In the genomic region with DNA sequence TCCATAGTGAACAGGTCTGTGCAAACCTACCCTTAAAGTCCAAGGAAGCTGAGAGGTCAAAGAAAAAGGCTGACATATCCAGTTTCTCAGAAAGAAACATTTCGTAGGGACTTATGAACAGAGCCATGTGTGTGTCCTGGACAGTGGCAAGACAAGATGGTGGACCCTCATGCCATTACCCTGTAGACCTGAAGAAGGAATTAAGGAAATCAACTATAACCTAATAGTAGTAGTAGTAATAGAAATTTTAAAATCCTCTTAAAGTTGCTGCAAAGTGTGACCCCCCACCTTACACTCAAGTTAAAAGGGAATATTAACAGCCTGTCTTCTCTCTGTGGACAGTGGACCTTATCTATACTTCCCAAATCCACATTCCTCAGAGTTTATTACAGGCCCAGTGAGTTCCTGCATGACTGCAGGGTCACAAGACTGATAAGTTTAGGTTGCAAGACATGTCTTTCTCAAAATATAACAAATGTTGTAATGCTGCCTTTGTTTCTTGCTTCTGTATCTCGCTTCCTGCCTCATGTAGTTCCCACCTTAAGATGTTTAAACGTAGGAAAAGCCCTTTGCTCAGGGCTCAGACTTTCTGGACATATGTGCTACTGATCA, we compare ENCODE assay signal across 1 cellular context.
A peak's percentile ranks its signal among the peaks of the same experiment; 100 is the strongest.
TF ChIP-seq lines count a peak whose summit lies in the region.

No MANE protein-coding gene starts in this region.

TF ChIP-seq in K562, 482 proteins besides CTCF, POLR2A, EP300 and RAD21 (continued from another document and continues in another):
- TF ChIP-seq, protein P1, sequence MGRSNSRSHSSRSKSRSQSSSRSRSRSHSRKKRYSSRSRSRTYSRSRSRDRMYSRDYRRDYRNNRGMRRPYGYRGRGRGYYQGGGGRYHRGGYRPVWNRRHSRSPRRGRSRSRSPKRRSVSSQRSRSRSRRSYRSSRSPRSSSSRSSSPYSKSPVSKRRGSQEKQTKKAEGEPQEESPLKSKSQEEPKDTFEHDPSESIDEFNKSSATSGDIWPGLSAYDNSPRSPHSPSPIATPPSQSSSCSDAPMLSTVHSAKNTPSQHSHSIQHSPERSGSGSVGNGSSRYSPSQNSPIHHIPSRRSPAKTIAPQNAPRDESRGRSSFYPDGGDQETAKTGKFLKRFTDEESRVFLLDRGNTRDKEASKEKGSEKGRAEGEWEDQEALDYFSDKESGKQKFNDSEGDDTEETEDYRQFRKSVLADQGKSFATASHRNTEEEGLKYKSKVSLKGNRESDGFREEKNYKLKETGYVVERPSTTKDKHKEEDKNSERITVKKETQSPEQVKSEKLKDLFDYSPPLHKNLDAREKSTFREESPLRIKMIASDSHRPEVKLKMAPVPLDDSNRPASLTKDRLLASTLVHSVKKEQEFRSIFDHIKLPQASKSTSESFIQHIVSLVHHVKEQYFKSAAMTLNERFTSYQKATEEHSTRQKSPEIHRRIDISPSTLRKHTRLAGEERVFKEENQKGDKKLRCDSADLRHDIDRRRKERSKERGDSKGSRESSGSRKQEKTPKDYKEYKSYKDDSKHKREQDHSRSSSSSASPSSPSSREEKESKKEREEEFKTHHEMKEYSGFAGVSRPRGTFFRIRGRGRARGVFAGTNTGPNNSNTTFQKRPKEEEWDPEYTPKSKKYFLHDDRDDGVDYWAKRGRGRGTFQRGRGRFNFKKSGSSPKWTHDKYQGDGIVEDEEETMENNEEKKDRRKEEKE (IDR thresholded peaks at IDR 0.05; ENCODE audit: borderline replicate concordance in 1 of 2, control insufficient read depth in 1 of 2, low read depth in 2 of 2, low read length in 1 of 2), result no peak
- TF ChIP-seq PTRF (tag; IDR thresholded peaks at IDR 0.05) (0 out of 2 replicates have a peak, but pooled peaks have one; percentile 5), CHD2 (IDR thresholded peaks at IDR 0.05; ENCODE audit: low read depth, low read length) (no peak), USF2 (CRISPR knock-in tag; IDR thresholded peaks at IDR 0.05) (no peak), TRIM28 (IDR thresholded peaks at IDR 0.05) (no peak), ETS2 (tag; IDR thresholded peaks at IDR 0.05; ENCODE audit: borderline replicate concordance, poor library complexity, severe bottlenecking) (no peak), ARNT (IDR thresholded peaks at IDR 0.05) (no peak), TAL1 (IDR thresholded peaks at IDR 0.05) (peak; percentile 63), FOS (IDR thresholded peaks at IDR 0.05; ENCODE audit: extremely low read depth, insufficient read length) (no peak), PURB (CRISPR knock-in tag; IDR thresholded peaks at IDR 0.05; ENCODE audit: low read depth) (no peak), TFAM (CRISPR knock-in tag; conservative IDR thresholded peaks at IDR 0.05) (no peak), MGA (IDR thresholded peaks at IDR 0.05) (0 out of 2 replicates have a peak, but pooled peaks have one; percentile 32), ZNF699 (CRISPR knock-in tag; IDR thresholded peaks at IDR 0.05; ENCODE audit: insufficient replicate concordance) (no peak), MIER1 (IDR thresholded peaks at IDR 0.05; ENCODE audit: low read depth) (no peak), HDAC8 (tag; IDR thresholded peaks at IDR 0.05) (no peak), U2AF1 (optimal IDR thresholded peaks at IDR 0.05; ENCODE audit: low read depth, low read length) (no peak), ZNF24 (IDR thresholded peaks at IDR 0.05) (no peak), PHF8 (IDR thresholded peaks at IDR 0.05; ENCODE audit: borderline replicate concordance, low read length) (no peak), ZSCAN32 (CRISPR knock-in tag; IDR thresholded peaks at IDR 0.05) (no peak), TARDBP (IDR thresholded peaks at IDR 0.05) (no peak), CEBPZ (IDR thresholded peaks at IDR 0.05; ENCODE audit: borderline replicate concordance, low read depth, low read length) (no peak), CBFA2T3 (IDR thresholded peaks at IDR 0.05) (peak; percentile 61), ZFPM2 (CRISPR knock-in tag; IDR thresholded peaks at IDR 0.05) (no peak), BDP1 (IDR thresholded peaks at IDR 0.05; ENCODE audit: insufficient read depth, insufficient read length) (no peak), NONO (IDR thresholded peaks at IDR 0.05; ENCODE audit: low read depth in 2 of 2, low read length in 1 of 2) (no peak), ZNF668 (CRISPR knock-in tag; IDR thresholded peaks at IDR 0.05) (no peak)
- TF ChIP-seq, protein P2, sequence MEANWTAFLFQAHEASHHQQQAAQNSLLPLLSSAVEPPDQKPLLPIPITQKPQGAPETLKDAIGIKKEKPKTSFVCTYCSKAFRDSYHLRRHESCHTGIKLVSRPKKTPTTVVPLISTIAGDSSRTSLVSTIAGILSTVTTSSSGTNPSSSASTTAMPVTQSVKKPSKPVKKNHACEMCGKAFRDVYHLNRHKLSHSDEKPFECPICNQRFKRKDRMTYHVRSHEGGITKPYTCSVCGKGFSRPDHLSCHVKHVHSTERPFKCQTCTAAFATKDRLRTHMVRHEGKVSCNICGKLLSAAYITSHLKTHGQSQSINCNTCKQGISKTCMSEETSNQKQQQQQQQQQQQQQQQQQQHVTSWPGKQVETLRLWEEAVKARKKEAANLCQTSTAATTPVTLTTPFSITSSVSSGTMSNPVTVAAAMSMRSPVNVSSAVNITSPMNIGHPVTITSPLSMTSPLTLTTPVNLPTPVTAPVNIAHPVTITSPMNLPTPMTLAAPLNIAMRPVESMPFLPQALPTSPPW (CRISPR knock-in tag; IDR thresholded peaks at IDR 0.05), result peak; percentile 18; the same call in 1 of the 2 replicates
- TF ChIP-seq, protein P3, sequence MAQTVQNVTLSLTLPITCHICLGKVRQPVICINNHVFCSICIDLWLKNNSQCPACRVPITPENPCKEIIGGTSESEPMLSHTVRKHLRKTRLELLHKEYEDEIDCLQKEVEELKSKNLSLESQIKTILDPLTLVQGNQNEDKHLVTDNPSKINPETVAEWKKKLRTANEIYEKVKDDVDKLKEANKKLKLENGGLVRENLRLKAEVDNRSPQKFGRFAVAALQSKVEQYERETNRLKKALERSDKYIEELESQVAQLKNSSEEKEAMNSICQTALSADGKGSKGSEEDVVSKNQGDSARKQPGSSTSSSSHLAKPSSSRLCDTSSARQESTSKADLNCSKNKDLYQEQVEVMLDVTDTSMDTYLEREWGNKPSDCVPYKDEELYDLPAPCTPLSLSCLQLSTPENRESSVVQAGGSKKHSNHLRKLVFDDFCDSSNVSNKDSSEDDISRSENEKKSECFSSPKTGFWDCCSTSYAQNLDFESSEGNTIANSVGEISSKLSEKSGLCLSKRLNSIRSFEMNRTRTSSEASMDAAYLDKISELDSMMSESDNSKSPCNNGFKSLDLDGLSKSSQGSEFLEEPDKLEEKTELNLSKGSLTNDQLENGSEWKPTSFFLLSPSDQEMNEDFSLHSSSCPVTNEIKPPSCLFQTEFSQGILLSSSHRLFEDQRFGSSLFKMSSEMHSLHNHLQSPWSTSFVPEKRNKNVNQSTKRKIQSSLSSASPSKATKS (CRISPR knock-in tag; IDR thresholded peaks at IDR 0.05), result no peak
